ENCODE assay signal across 8 cellular contexts in the genomic region with DNA sequence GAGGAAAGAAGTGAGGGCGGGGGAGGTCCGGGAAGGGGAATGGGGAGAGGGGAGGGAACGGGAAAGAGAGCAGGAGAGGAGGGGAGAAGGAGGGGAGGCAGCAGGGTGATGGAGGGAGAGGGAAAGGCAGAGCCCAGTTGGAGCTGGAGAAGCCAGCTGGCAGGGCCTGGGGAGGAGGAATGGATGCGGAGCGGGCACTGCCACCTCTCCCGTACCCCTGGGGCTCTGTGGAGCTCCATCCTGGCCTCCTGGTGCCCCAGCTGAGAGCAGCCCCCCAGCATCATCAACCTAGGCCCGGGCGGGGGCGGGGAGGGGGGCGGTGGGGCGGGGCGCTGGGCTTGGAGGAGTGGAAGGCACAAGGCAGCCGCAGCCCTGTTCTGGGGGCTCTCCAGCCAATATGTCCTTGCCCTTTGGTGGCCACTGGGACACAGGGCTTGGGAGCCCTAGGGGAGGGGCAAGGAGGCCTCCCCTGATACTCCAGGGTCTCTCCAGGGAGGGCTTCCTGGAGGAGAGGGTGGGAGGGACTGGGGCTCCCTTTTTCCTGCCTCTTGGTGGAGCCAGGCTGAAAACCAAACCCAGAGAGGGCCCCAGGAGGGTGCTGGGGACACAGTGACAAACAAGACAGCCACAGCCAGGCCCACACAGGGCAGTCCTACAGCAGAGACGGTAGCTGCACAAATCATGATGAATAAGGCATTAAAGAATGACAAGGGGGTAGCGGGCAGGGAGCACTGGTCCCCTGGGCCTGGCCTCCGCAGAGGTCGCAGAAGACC.
DNase-seq lines count a peak whose midpoint lies in the region; ATAC-seq and TF ChIP-seq lines count a peak whose summit lies in the region.

No MANE protein-coding gene starts in this region.

- in situ Hi-C loops in Panc1 (cut with HindIII; ENCODE audit: low pct_unique_long_range_greater_than_20kb, low sequenced_read_pairs), result no loop called here

- ATAC-seq in Panc1 (no peak), aorta (ENCODE audit: low FRiP score) (peak; percentile 26)

- no peaks in the 10 kb centered on the region for H3K27me3 ChIP-seq in Panc1 (ENCODE audit: control insufficient read depth, insufficient read depth, low read length)
- H3K27me3 ChIP-seq in aorta (ENCODE audit: control insufficient read depth in 1 of 2, insufficient read depth in 2 of 2, low read length in 1 of 2), result no peaks in the 10 kb centered on the region

- H3K27me3 Mint-ChIP-seq in endothelial cell (ENCODE audit: unreplicated experiment), result peaks cover 15% of the 10 kb centered on the region

- BruUV-seq in Panc1 (replicated peaks; lab: Mats Ljungman, UMichigan), result no TSS peak

- DNase-seq in NCI-H1417 (lab: John Stamatoyannopoulos, UW) (peak in 2 of 3 experiments; percentile 98), NCI-H1417 treated with DMSO at 0.1 percent for 48 hours (lab: John Stamatoyannopoulos, UW) (no peak), Panc1 (ENCODE audit: low read depth, low spot score) (no peak), endothelial cell (ENCODE audit: low spot score) (no peak), myocyte (ENCODE audit: low read depth) (peak; percentile 63), aorta (peak; percentile 67 to 82), dermis blood vessel endothelial cell (no peak)
- no peak for DNase-seq in stimulated activated naive CD4-positive, alpha-beta T cell treated with Interleukin-2 at 50 U/mL for 16 hours (lab: John Stamatoyannopoulos, UW)

- peaks cover 26% of the 10 kb centered on the region for H3K4me1 Mint-ChIP-seq in endothelial cell (ENCODE audit: unreplicated experiment)

- H3K36me3 ChIP-seq in Panc1 (ENCODE audit: control insufficient read depth, insufficient read depth, low read length) (no peaks in the 10 kb centered on the region), aorta (ENCODE audit: control insufficient read depth in 1 of 2, insufficient read depth in 2 of 2, low read length in 1 of 2) (no peaks in the 10 kb centered on the region)

- no peak for TF ChIP-seq CTCF in Panc1 (IDR thresholded peaks at IDR 0.05)
- TF ChIP-seq CTCF in endothelial cell (IDR thresholded peaks at IDR 0.05; ENCODE audit: unreplicated experiment), result no peak

- H3K9me3 Mint-ChIP-seq in endothelial cell (ENCODE audit: unreplicated experiment), result no peaks in the 10 kb centered on the region

- peak overlapping the region; percentile 93 for H3K27ac ChIP-seq in Panc1 (ENCODE audit: low read length)
- H3K27ac ChIP-seq in aorta (ENCODE audit: low read depth in 1 of 2, low read length in 2 of 2), result peak overlapping the region; percentile 89 to 97

- H3K9me3 ChIP-seq in Panc1 (ENCODE audit: control insufficient read depth, insufficient read depth, low read depth, low read length) (no peaks in the 10 kb centered on the region), aorta (ENCODE audit: control insufficient read depth, low read length) (no peaks in the 10 kb centered on the region)

- H3K4me3 ChIP-seq in Panc1 (ENCODE audit: low read depth in 2 of 2, low read length in 2 of 2) (peak overlapping the region; percentile 34 to 45; a peak in 3 of 4 replicates), aorta (ENCODE audit: low read length in 2 of 2) (peak overlapping the region; percentile 54 to 87)

- H3K36me3 Mint-ChIP-seq in endothelial cell (ENCODE audit: low read depth, unreplicated experiment), result peaks cover 7% of the 10 kb centered on the region

- 3% methylated on average over 13 to 17 of the region's 17 CpGs for WGBS in aorta, 2 donors

- H3K4me1 ChIP-seq in Panc1 (ENCODE audit: control insufficient read depth, insufficient read depth, low read length) (peaks cover 63% of the 10 kb centered on the region), aorta (ENCODE audit: control insufficient read depth in 1 of 2, insufficient read depth in 2 of 2, low read length in 2 of 2) (no peaks in the 10 kb centered on the region)

- intact Hi-C loops in Panc1 (cut with micrococcal nuclease; ENCODE audit: unreplicated experiment), result no loop called here
- intact Hi-C loops in aorta (cut with DNase I), result loop anchor here (2.0 to 5.0 kb wide), 3 partner anchors 74 to 355 kb away; no protein-coding TSS in a partner anchor

- POLR2A ChIA-PET in Panc1 (lab: Charles Lee), result interaction anchor here (0.6 kb wide), 2 partner anchors 37 to 58 kb away, joined by 8 to 9 read pairs; no protein-coding TSS in a partner anchor

- CTCF ChIA-PET in Panc1 (lab: Charles Lee), result interaction anchor here (0.6 to 0.7 kb wide), 3 partner anchors 8 to 95 kb away, joined by 4 to 11 read pairs (median 5); no protein-coding TSS in a partner anchor

- peak overlapping the region; percentile 92 for H3K27ac Mint-ChIP-seq in endothelial cell (ENCODE audit: unreplicated experiment)

- H3K4me3 Mint-ChIP-seq in endothelial cell (ENCODE audit: unreplicated experiment), result peak overlapping the region; percentile 88

Comparison
In these comparisons a context has a peak if more than half of its experiments do, and no peak if none do; other contexts are left out.
1. DNase-seq: peak in NCI-H1417 (2 of 3), myocyte (single experiment) and aorta (2 of 2); none in NCI-H1417 treated with DMSO at 0.1 percent for 48 hours (single experiment), Panc1 (single experiment), endothelial cell (single experiment), stimulated activated naive CD4-positive, alpha-beta T cell treated with Interleukin-2 at 50 U/mL for 16 hours (single experiment) and dermis blood vessel endothelial cell (single experiment).